ENCODE assay signal across 5 cellular contexts in the genomic region with DNA sequence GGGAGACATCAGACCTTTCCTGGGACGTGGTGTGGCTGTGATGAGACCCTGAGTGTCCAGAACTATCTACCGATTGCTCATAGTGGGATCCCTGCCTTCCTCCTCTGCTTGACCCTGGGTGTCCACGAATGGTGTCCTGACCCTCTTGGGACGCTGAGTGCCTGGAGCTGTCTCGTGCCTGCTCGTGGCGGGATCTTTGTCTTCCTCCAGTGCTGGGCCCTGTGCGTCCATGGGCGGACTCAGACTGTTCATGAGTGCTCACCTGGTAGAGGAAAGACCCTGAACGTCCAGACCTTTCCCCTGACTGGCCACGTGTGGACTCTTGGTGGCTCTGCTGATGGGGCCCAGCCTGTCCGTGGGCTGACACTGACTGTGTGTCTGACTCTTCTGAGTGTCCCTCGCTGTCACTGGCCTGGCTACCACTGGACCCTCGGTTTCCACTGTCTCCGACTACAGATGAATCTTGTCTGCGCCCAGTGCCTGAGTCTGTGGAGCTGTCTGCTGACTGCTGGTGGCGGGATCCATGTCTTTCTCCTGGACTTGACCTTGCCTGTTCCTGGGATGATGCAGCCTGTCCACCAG. TPM values are rescaled to one million over a fixed set of nuclear protein-coding genes. Genes with fewer than 3 reads are reported as not detected.
"Had no signal": no experiment of that assay in that cellular context is flagged by ENCODE, and none has a peak within 500 bp of the region (broad histone marks: within the 10 kb centered on the region; RNA-seq: fewer than 3 reads in every experiment).

No MANE protein-coding gene starts in this region.

RNA-seq across cellular contexts. Expression of a gene that starts 15.6 kb away (rescaled TPM):
- total RNA-seq: H1, H9, HT-29, IMR-90 had no signal
- polyA plus RNA-seq: GM23338, H1 had no signal

RNA-seq across cellular contexts. Expression of a gene that starts 50.4 kb away (rescaled TPM):
- total RNA-seq: GM23338, H1, H9, HT-29, IMR-90 had no signal
- polyA plus RNA-seq: GM23338, H1 had no signal
